In genomic region chr10:27155073-27155754, GRCh38 we compare ENCODE assay signal across 1 cellular context.
TF ChIP-seq lines count a peak whose summit lies in the region.

Gene MASTL, plus strand, starts transcription at chr10:27155352. Its CDS starts 75 bp downstream, at chr10:27155427.

TF ChIP-seq in SK-N-SH, 30 proteins besides CTCF, POLR2A, EP300 and RAD21 (continued from another document):
- TF ChIP-seq REST (IDR thresholded peaks at IDR 0.05; ENCODE audit: low read depth, low read length) (no peak), NRF1 (IDR thresholded peaks at IDR 0.05; ENCODE audit: low read depth, low read length) (peak; percentile 56), YY1 (IDR thresholded peaks at IDR 0.05; ENCODE audit: low read depth) (0 out of 2 replicates have a peak, but pooled peaks have one; percentile 34), POLR2AphosphoS5 (IDR thresholded peaks at IDR 0.05; ENCODE audit: low read depth, low read length) (peak; percentile 88)
